Comparison of ENCODE assay signal across 1 cellular context in the genomic region with DNA sequence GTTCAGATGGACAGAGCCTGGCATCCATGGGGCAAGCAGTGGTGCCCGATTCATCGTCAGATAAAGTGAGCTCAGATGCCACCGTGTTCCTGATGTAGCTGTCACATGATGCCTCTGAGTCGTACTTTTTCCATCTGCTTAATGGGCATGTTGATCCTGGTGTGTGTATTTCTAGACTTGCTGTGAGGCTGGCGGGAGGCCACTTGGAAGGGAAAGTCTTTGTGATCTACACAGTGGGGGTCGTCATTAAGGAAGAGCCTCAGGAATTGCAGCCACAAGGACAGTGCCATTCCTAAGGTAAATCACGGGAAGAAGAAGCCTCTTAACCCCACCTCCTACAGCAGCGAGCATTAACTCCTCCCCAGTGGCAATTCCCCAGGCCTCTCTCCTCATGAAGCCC.
TF ChIP-seq lines count a peak whose summit lies in the region.

No MANE protein-coding gene starts in this region.

TF ChIP-seq in H1, 55 proteins besides CTCF, POLR2A, EP300 and RAD21 (continued from another document):
- TF ChIP-seq, protein P1, sequence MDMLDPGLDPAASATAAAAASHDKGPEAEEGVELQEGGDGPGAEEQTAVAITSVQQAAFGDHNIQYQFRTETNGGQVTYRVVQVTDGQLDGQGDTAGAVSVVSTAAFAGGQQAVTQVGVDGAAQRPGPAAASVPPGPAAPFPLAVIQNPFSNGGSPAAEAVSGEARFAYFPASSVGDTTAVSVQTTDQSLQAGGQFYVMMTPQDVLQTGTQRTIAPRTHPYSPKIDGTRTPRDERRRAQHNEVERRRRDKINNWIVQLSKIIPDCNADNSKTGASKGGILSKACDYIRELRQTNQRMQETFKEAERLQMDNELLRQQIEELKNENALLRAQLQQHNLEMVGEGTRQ (IDR thresholded peaks at IDR 0.05; ENCODE audit: low read length): 0 out of 2 replicates have a peak, but pooled peaks have one; percentile 50
- TF ChIP-seq SIRT6 (IDR thresholded peaks at IDR 0.05; ENCODE audit: low read length) (no peak), ZNF274 (IDR thresholded peaks at IDR 0.05; ENCODE audit: borderline replicate concordance, extremely low read depth, low read length) (no peak), SUZ12 (IDR thresholded peaks at IDR 0.05; ENCODE audit: low read length) (no peak), HDAC2 (IDR thresholded peaks at IDR 0.05; ENCODE audit: borderline replicate concordance in 1 of 2, low read depth in 2 of 2, low read length in 2 of 2) (peak; percentile 86 to 90; a peak in 2 of 4 replicates), EGR1 (IDR thresholded peaks at IDR 0.05; ENCODE audit: borderline replicate concordance, low read depth, low read length) (0 out of 2 replicates have a peak, but pooled peaks have one; percentile 51), KDM1A (IDR thresholded peaks at IDR 0.05; ENCODE audit: borderline replicate concordance, low read length) (peak; percentile 79; the same call in 1 of the 2 replicates), NANOG (IDR thresholded peaks at IDR 0.05; ENCODE audit: insufficient read depth, low read depth, low read length, poor library complexity, severe bottlenecking) (peak; percentile 96), TEAD4 (IDR thresholded peaks at IDR 0.05; ENCODE audit: low read depth, low read length) (peak; percentile 74), RBBP5 (IDR thresholded peaks at IDR 0.05; ENCODE audit: borderline replicate concordance, low read depth, low read length) (no peak)
- TF ChIP-seq, protein P2, sequence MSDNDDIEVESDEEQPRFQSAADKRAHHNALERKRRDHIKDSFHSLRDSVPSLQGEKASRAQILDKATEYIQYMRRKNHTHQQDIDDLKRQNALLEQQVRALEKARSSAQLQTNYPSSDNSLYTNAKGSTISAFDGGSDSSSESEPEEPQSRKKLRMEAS (IDR thresholded peaks at IDR 0.05): peak; percentile 41; the same call in 1 of the 2 replicates
